In the genomic region with DNA sequence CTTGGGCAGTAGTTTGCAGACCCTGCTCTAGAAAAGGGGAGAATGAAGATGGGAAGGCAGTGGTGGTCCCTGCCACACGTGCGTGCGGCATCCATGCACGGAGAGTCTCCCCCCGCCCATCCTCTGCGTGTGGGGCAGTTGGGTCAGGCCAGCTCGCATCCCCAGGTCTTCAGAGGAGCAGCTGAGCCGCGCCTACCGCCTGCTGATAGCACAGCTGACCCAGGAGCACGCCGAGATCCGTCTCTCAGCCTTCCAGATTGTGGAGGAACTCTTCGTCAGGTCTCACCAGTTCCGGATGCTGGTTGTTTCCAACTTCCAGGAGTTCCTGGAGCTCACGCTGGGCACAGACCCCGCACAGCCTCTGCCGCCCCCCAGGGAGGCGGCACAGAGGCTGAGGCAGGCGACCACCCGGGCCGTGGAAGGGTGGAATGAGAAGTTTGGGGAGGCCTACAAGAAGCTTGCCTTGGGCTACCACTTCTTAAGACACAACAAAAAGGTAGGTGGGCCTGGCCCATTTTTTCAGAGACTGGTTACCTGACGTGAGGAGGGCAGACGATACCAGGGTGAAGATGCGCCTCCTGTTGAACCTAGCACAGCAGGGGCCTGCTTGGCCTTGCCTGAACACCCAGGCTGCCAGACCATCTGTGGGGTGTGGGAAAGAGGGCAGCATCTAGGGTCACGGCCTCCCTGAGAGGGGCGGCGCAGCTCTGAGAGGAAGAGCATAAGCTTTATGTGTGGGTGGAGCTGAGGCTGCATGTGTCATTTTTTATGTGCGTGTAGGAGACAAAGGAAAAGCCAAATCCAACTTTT, we compare ENCODE assay signal across 2 cellular contexts.
TF ChIP-seq lines count a peak whose summit lies in the region.

No MANE protein-coding gene starts in this region.

TF ChIP-seq in SK-N-SH, 30 proteins besides CTCF, POLR2A, EP300 and RAD21:
- no peak for TF ChIP-seq USF2 (IDR thresholded peaks at IDR 0.05; ENCODE audit: borderline replicate concordance, low read depth, low read length)
- no peak for TF ChIP-seq RCOR1 (IDR thresholded peaks at IDR 0.05; ENCODE audit: low read length)
- TF ChIP-seq YY1 (IDR thresholded peaks at IDR 0.05; ENCODE audit: low read depth), result no peak
- TF ChIP-seq RXRA (IDR thresholded peaks at IDR 0.05; ENCODE audit: borderline replicate concordance, low read depth), result no peak
- no peak for TF ChIP-seq TAF1 (IDR thresholded peaks at IDR 0.05; ENCODE audit: borderline replicate concordance, low read depth, low read length)

TF ChIP-seq in SK-N-SH treated with all-trans-retinoic acid at 6 μM for 48 hours, 23 proteins besides CTCF, POLR2A, EP300 and RAD21:
- TF ChIP-seq ZFP3 (CRISPR knock-in tag; IDR thresholded peaks at IDR 0.05) (no peak), ZNF70 (CRISPR knock-in tag; IDR thresholded peaks at IDR 0.05) (no peak), CSRNP3 (CRISPR knock-in tag; IDR thresholded peaks at IDR 0.05) (no peak), GLIS3 (CRISPR knock-in tag; IDR thresholded peaks at IDR 0.05) (no peak), POU6F1 (CRISPR knock-in tag; IDR thresholded peaks at IDR 0.05; ENCODE audit: borderline replicate concordance, low read depth) (no peak)
- TF ChIP-seq, protein P1, sequence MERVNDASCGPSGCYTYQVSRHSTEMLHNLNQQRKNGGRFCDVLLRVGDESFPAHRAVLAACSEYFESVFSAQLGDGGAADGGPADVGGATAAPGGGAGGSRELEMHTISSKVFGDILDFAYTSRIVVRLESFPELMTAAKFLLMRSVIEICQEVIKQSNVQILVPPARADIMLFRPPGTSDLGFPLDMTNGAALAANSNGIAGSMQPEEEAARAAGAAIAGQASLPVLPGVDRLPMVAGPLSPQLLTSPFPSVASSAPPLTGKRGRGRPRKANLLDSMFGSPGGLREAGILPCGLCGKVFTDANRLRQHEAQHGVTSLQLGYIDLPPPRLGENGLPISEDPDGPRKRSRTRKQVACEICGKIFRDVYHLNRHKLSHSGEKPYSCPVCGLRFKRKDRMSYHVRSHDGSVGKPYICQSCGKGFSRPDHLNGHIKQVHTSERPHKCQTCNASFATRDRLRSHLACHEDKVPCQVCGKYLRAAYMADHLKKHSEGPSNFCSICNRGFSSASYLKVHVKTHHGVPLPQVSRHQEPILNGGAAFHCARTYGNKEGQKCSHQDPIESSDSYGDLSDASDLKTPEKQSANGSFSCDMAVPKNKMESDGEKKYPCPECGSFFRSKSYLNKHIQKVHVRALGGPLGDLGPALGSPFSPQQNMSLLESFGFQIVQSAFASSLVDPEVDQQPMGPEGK (CRISPR knock-in tag; IDR thresholded peaks at IDR 0.05; ENCODE audit: borderline replicate concordance), result no peak
- TF ChIP-seq, protein P2, sequence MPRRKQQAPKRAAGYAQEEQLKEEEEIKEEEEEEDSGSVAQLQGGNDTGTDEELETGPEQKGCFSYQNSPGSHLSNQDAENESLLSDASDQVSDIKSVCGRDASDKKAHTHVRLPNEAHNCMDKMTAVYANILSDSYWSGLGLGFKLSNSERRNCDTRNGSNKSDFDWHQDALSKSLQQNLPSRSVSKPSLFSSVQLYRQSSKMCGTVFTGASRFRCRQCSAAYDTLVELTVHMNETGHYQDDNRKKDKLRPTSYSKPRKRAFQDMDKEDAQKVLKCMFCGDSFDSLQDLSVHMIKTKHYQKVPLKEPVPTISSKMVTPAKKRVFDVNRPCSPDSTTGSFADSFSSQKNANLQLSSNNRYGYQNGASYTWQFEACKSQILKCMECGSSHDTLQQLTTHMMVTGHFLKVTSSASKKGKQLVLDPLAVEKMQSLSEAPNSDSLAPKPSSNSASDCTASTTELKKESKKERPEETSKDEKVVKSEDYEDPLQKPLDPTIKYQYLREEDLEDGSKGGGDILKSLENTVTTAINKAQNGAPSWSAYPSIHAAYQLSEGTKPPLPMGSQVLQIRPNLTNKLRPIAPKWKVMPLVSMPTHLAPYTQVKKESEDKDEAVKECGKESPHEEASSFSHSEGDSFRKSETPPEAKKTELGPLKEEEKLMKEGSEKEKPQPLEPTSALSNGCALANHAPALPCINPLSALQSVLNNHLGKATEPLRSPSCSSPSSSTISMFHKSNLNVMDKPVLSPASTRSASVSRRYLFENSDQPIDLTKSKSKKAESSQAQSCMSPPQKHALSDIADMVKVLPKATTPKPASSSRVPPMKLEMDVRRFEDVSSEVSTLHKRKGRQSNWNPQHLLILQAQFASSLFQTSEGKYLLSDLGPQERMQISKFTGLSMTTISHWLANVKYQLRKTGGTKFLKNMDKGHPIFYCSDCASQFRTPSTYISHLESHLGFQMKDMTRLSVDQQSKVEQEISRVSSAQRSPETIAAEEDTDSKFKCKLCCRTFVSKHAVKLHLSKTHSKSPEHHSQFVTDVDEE (CRISPR knock-in tag; IDR thresholded peaks at IDR 0.05), result no peak
TF ChIP-seq in SK-N-SH treated with all-trans-retinoic acid at 6 μM for 48 hours: peak in this region for 0.
